6 cellular contexts compared by ENCODE assay signal in the genomic region with DNA sequence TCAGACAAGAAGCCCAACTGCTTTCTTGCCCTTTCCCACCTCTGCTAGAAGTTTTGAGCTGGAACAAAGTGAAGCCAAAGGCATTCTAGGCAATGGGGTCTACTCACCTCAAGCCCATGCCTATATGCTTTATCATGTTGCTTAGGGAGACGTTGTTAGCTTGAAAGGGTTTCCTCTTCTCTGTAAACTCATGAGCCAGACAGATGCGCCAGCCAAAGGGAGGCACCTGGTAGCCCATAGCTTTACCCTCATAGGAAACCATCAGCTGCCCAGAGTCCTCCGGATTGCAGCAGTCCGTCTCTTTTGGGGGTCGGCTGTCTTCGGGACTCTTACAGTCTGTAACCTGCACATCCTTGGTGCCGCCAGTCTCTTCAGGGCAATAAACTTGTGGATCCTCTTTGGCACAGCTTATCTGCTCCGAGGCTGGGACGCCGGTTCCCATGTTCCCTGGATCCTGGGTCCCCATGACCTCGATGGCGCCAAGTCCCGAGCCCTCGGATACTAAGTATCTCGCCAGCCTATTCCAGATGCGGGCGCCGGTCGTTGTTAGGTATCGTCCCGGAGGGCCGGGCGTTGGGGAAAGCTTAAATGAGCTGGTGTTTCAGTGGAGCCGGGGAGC. TPM values are rescaled to one million over a fixed set of nuclear protein-coding genes. Genes with fewer than 3 reads are reported as not detected.
DNase-seq lines count a peak whose midpoint lies in the region; ATAC-seq and TF ChIP-seq lines count a peak whose summit lies in the region.

No MANE protein-coding gene starts in this region.

- no peaks in the 10 kb centered on the region for H3K9me2 ChIP-seq in hepatocyte (replicated peaks; ENCODE audit: insufficient read depth)

- ATAC-seq in RWPE2 (ENCODE audit: low read depth), result peak; percentile 3; the same call in 2 of the 3 replicates
- ATAC-seq in GM18498 (IDR thresholded peaks at IDR 0.05; ENCODE audit: unreplicated experiment), result no peak

- H3K4me2 ChIP-seq in hepatocyte, result peak overlapping the region; percentile 95

- H3K79me2 ChIP-seq in hepatocyte, result peaks cover 70% of the 10 kb centered on the region

- no peaks in the 10 kb centered on the region for H3K27me3 ChIP-seq in RWPE2 (ENCODE audit: insufficient read depth, poor library complexity, severe bottlenecking)
- no peaks in the 10 kb centered on the region for H3K27me3 ChIP-seq in hepatocyte
- H3K27me3 ChIP-seq in vagina, result no peaks in the 10 kb centered on the region

- peak overlapping the region; percentile 76 for H2AFZ ChIP-seq in hepatocyte

- TF ChIP-seq CTCF in RWPE2 (IDR thresholded peaks at IDR 0.05; ENCODE audit: poor library complexity, severe bottlenecking) (no peak), hepatocyte (IDR thresholded peaks at IDR 0.05; ENCODE audit: poor library complexity) (no peak), vagina (IDR thresholded peaks at IDR 0.05) (no peak)

- peak overlapping the region; percentile 77 for H3K27ac ChIP-seq in RWPE2 (ENCODE audit: poor library complexity, severe bottlenecking)
- peak overlapping the region; percentile 97 for H3K27ac ChIP-seq in hepatocyte
- peak overlapping the region; percentile 91 for H3K27ac ChIP-seq in vagina

- WGBS in hepatocyte (ENCODE audit: low lambda C conversion rate, missing lambda C conversion rate), result under 1% methylated on average over 24 of the region's 24 CpGs

- H3K4me3 ChIP-seq in RWPE2 (ENCODE audit: severe bottlenecking) (peak overlapping the region; percentile 98), hepatocyte (peak overlapping the region; percentile 86), vagina (peak overlapping the region; percentile 92 to 93)

- DNase-seq in EH (ENCODE audit: low read depth) (peak; percentile 7), RWPE2 (ENCODE audit: low spot score) (no peak), hepatocyte (ENCODE audit: low spot score) (no peak), vagina (ENCODE audit: extremely low spot score in 2 of 2) (no peak), NCI-H526 (lab: John Stamatoyannopoulos, UW) (no peak)

- H3K9me3 ChIP-seq in RWPE2 (ENCODE audit: severe bottlenecking), result no peaks in the 10 kb centered on the region
- H3K9me3 ChIP-seq in hepatocyte (ENCODE audit: low read depth), result no peaks in the 10 kb centered on the region
- no peaks in the 10 kb centered on the region for H3K9me3 ChIP-seq in vagina

- peaks cover 20% of the 10 kb centered on the region for H4K20me1 ChIP-seq in hepatocyte (ENCODE audit: insufficient read depth, poor library complexity, severe bottlenecking)

- intact Hi-C loops in vagina (cut with DNase I), result no loop called here

- peaks cover 67% of the 10 kb centered on the region for H3K36me3 ChIP-seq in RWPE2 (ENCODE audit: low read depth)
- H3K36me3 ChIP-seq in hepatocyte (replicated peaks; ENCODE audit: insufficient read depth, low read depth), result no peaks in the 10 kb centered on the region
- H3K36me3 ChIP-seq in vagina, result peaks cover 0 to 43% of the 10 kb centered on the region in 2 donors

- no peak for TF ChIP-seq POLR2A in vagina (IDR thresholded peaks at IDR 0.05)

- peaks cover 7% of the 10 kb centered on the region for H3K4me1 ChIP-seq in RWPE2 (ENCODE audit: insufficient read depth, poor library complexity, severe bottlenecking)
- peaks cover 23% of the 10 kb centered on the region for H3K4me1 ChIP-seq in hepatocyte (ENCODE audit: insufficient read depth)
- H3K4me1 ChIP-seq in vagina, result peaks cover 50% of the 10 kb centered on the region

RNA-seq across cellular contexts. Expression of gene GBA2, which starts 0.7 kb away (rescaled TPM):
- total RNA-seq in hepatocyte (58.5 and 60.5 TPM in 2 replicates), vagina (77.3 TPM)
- polyA plus RNA-seq in hepatocyte, result 77.5 and 80.2 TPM in 2 replicates

RNA-seq across cellular contexts. Expression of gene RGP1, which starts 0.7 kb away (rescaled TPM):
- total RNA-seq in hepatocyte (17.1 and 19.3 TPM in 2 replicates), vagina (16.2 TPM)
- 11.2 and 11.4 TPM in 2 replicates for polyA plus RNA-seq in hepatocyte

RNA-seq across cellular contexts. Expression of gene MSMP, which starts 5.7 kb away (rescaled TPM):
- total RNA-seq in hepatocyte (not detected in 2 replicates), vagina (not detected)
- not detected in 2 replicates for polyA plus RNA-seq in hepatocyte

RNA-seq across cellular contexts. Expression of gene CREB3, which starts 15.9 kb away (rescaled TPM):
- total RNA-seq in hepatocyte (54.6 and 69.6 TPM in 2 replicates), vagina (35.1 TPM)
- polyA plus RNA-seq in hepatocyte, result 79.8 and 79.9 TPM in 2 replicates

RNA-seq across cellular contexts. Expression of gene TLN1, which starts 16.4 kb away (rescaled TPM):
- total RNA-seq in hepatocyte (100 and 113 TPM in 2 replicates), vagina (268 TPM)
- polyA plus RNA-seq in hepatocyte, result 70.5 and 73.4 TPM in 2 replicates
